ENCODE assay signal across 23 cellular contexts in the genomic region with DNA sequence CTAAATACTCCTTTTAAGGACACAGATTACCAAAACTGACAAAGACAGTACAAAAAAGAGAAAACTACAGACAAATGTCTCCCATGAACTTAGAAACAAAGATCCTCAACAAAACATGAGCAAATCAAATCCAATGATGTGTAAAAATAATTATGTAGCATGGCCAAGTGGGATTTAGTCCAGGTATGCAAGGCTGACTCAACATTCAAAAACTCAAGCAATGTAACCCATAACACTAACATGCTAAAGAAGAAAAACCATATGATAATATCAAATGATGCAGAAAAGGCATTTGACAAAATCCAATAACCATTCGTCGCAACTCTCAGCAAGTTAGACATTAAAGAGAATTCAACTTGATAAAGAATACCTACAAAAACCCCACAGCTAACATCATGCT.
DNase-seq lines count a peak whose midpoint lies in the region; ATAC-seq and TF ChIP-seq lines count a peak whose summit lies in the region.
"Had no signal": no experiment of that assay in that cellular context is flagged by ENCODE, and none has a peak within 500 bp of the region (broad histone marks: within the 10 kb centered on the region; RNA-seq: fewer than 3 reads in every experiment).

No MANE protein-coding gene starts in this region.

- in situ Hi-C loops in astrocyte of the cerebellum (cut with HindIII; ENCODE audit: low sequenced_read_pairs): no loop called here

- no peak for ATAC-seq in HG02973 (IDR thresholded peaks at IDR 0.05; ENCODE audit: unreplicated experiment)
- ATAC-seq: A549, GM12878 had no signal

- DNase-seq in NCI-H446 treated with DMSO at 0.1 percent for 48 hours (lab: John Stamatoyannopoulos, UW) (peak; percentile 45), astrocyte of the cerebellum (ENCODE audit: low read depth) (peak; percentile 5), glomerular visceral epithelial cell (ENCODE audit: extremely low spot score) (peak; percentile 58), renal cortical epithelial cell (ENCODE audit: low read depth) (peak; percentile 30), HuH-7 (ENCODE audit: low spot score) (no peak), dedifferentiated amniotic fluid mesenchymal stem cell (ENCODE audit: extremely low spot score) (no peak), NCI-H69 (lab: John Stamatoyannopoulos, UW) (no peak)
- DNase-seq: BE2C; C1 segment of cervical spinal cord; CD4-positive, alpha-beta memory T cell; CD4-positive, CD25-positive, alpha-beta regulatory T cell; CD8-positive, alpha-beta memory T cell; COR-L47; DMS 273 treated with DMSO at 0.1 percent for 48 hours; DMS153; DMS79; DND-41; EL; GDM1 had no signal

- TF ChIP-seq CTCF in astrocyte of the cerebellum (IDR thresholded peaks at IDR 0.05; ENCODE audit: low read depth, low read length, missing control alignments): no peak

- no peak overlapping the region for H3K4me3 ChIP-seq in astrocyte of the cerebellum (ENCODE audit: low read depth, low read length)
- H3K4me3 ChIP-seq: A549, BLaER1, GM12878 had no signal

Comparison
In these comparisons a context has a peak if more than half of its experiments do, and no peak if none do; other contexts are left out.
1. DNase-seq: peak in NCI-H446 treated with DMSO at 0.1 percent for 48 hours (single experiment), astrocyte of the cerebellum (single experiment), glomerular visceral epithelial cell (single experiment) and renal cortical epithelial cell (single experiment); none in HuH-7 (single experiment), dedifferentiated amniotic fluid mesenchymal stem cell (single experiment) and NCI-H69 (single experiment).